Comparison of ENCODE assay signal across 7 cellular contexts in the genomic region with DNA sequence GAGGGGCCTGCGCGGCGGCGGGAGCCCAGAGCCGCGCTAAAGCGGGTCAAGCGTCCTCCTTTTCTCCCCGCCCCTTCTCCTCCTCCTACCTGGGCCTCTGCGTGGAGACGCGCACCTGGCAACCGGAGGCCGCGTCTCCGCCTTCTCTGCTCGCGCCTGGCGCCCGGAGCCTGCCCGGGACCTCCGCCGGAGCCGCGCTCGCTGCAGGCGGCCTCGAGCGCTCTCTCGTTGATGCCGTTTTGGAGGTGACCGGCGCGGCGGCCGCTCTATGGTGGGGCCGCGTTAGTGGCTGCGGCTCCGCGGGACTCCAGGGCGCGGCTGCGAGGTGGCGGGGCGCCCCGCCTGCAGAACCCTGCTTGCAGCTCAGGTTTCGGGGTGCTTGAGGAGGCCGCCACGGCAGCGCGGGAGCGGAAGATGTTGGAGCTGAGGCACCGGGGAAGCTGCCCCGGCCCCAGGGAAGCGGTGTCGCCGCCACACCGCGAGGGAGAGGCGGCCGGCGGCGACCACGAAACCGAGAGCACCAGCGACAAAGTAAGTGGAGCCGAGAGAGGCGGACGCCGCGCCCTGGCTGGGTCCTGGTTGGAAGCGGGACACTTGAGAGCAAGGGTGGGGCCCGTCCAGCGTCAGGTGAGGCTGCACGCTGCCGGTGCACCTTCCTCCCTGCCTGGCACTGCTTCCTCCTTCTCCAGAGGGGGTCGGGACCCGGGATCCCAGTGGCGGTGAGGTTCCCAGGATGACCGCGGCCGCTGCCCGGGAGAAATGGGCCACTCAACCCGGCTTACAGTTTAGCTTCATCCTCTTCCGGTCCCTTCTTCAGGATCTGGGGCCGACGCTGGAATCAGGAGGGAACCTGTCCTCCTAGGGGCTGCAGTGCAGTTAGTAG. TPM values are rescaled to one million over a fixed set of nuclear protein-coding genes. Genes with fewer than 3 reads are reported as not detected.
A peak's percentile ranks its signal among the peaks of the same experiment; 100 is the strongest.
DNase-seq lines count a peak whose midpoint lies in the region; ATAC-seq and TF ChIP-seq lines count a peak whose summit lies in the region.

Gene CDS1 (plus strand): TSS at position 140 of the 883 bp plus-strand sequence. CDS start 275 bp downstream, at position 415.

- no peak within 1 kb of the TSS for H4K91ac ChIP-seq in IMR-90 (ENCODE audit: insufficient read depth, low read depth, low read length)

- no peak for TF ChIP-seq POLR2A in IMR-90 (IDR thresholded peaks at IDR 0.05; ENCODE audit: low read depth, low read length)
- TF ChIP-seq POLR2A in uterus (IDR thresholded peaks at IDR 0.05): no peak

- peak within 1 kb of the TSS; percentile 79 to 94 (median 89) for H3K4me3 Mint-ChIP-seq in naive B cell

- no peak within 1 kb of the TSS for H3K56ac ChIP-seq in IMR-90 (ENCODE audit: extremely low read depth, insufficient read depth, low read length)

- no peak within 1 kb of the TSS for H3K14ac ChIP-seq in IMR-90 (replicated peaks; ENCODE audit: low read depth, low read length)

- H3K9me3 Mint-ChIP-seq in naive B cell: peaks cover 5 to 30% (median 15%) of the 10 kb centered on the region in 7 donors

- in situ Hi-C loops in IMR-90 (cut with MboI; ENCODE audit: low sequenced_read_pairs): no loop called here

- peak within 1 kb of the TSS in 3 of 6 donors; percentile 51 to 92 (median 52) for H3K27ac Mint-ChIP-seq in naive B cell

- POLR2A ChIA-PET in IMR-90 (lab: Charles Lee; ENCODE audit: unreplicated experiment): no interaction called here

- no peak within 1 kb of the TSS for H2BK15ac ChIP-seq in IMR-90 (ENCODE audit: low read depth, low read length)

- no peak within 1 kb of the TSS for H3K23ac ChIP-seq in IMR-90 (ENCODE audit: low read depth, low read length)

- no peaks in the 10 kb centered on the region for H3K9me3 ChIP-seq in IMR-90 (ENCODE audit: control insufficient read depth, insufficient read depth, low read length)
- no peaks in the 10 kb centered on the region for H3K9me3 ChIP-seq in esophagus (ENCODE audit: control insufficient read depth in 2 of 2, insufficient read depth in 1 of 2, low read depth in 1 of 2, low read length in 1 of 2)
- no peaks in the 10 kb centered on the region for H3K9me3 ChIP-seq in uterus

- TF ChIP-seq CTCF in GM12865 (IDR thresholded peaks at IDR 0.05; ENCODE audit: insufficient read depth, low read depth, low read length, missing control alignments): no peak
- TF ChIP-seq CTCF in IMR-90 (conservative IDR thresholded peaks at IDR 0.05; ENCODE audit: low read depth, low read length): no peak
- no peak for TF ChIP-seq CTCF in uterus (IDR thresholded peaks at IDR 0.05)

- H3K79me1 ChIP-seq in IMR-90 (ENCODE audit: low read depth in 1 of 2, low read length in 2 of 2): no peaks in the 10 kb centered on the region

- H3K36me3 Mint-ChIP-seq in naive B cell: peaks cover 6 to 15% of the 10 kb centered on the region in 2 donors

- peak; percentile 15 for DNase-seq in GM12865 (ENCODE audit: low read depth)
- DNase-seq in IMR-90: no peak
- peak; percentile 2 for DNase-seq in naive B cell
- peak in 1 of 2 donors; percentile 15 for DNase-seq in uterus

- ATAC-seq in GM21576 (IDR thresholded peaks at IDR 0.05; ENCODE audit: unreplicated experiment) (peak; percentile 51), IMR-90 (ENCODE audit: low read depth) (peak; percentile 65), naive B cell (ENCODE audit: low read depth in 2 of 2) (peak; percentile 58 to 61)
- peak; percentile 55 to 64 for ATAC-seq in activated CD4-positive, CD25-positive, alpha-beta regulatory T cell treated with anti-CD3 and anti-CD28 coated beads, Interleukin-2, amount 50 U/mL, for 24 hours

- no peak within 1 kb of the TSS for H4K5ac ChIP-seq in IMR-90 (ENCODE audit: low read depth, low read length)

- no peak within 1 kb of the TSS for H2BK20ac ChIP-seq in IMR-90 (ENCODE audit: low read depth, low read length)

- H4K8ac ChIP-seq in IMR-90 (ENCODE audit: low read depth in 2 of 2, low read length in 2 of 2): no peak within 1 kb of the TSS

- no peak for TF ChIP-seq RAD21 in IMR-90 (IDR thresholded peaks at IDR 0.05; ENCODE audit: low read length)

- H2AFZ ChIP-seq in IMR-90 (replicated peaks; ENCODE audit: low read length, poor library complexity): peak within 1 kb of the TSS; percentile 87

- H3K4me1 ChIP-seq in IMR-90 (ENCODE audit: control insufficient read depth, insufficient read depth, low read length) (no peaks in the 10 kb centered on the region), esophagus (ENCODE audit: control insufficient read depth in 2 of 2, insufficient read depth in 2 of 2, low read length in 1 of 2) (peaks cover 0 to 10% of the 10 kb centered on the region in 2 donors), uterus (no peaks in the 10 kb centered on the region)

- H3K4me3 ChIP-seq in GM12865 (ENCODE audit: low read depth, low read length): peak within 1 kb of the TSS; percentile 55
- peak within 1 kb of the TSS; percentile 57 for H3K4me3 ChIP-seq in IMR-90 (ENCODE audit: insufficient read depth, low read depth, low read length)
- peak within 1 kb of the TSS; percentile 55 to 86 for H3K4me3 ChIP-seq in esophagus (ENCODE audit: low read depth in 1 of 2, low read length in 2 of 2)
- peak within 1 kb of the TSS; percentile 30 to 78 for H3K4me3 ChIP-seq in uterus

- H3K4me1 Mint-ChIP-seq in naive B cell: peaks cover 12 to 19% (median 13%) of the 10 kb centered on the region in 3 donors

- no peak within 1 kb of the TSS for H3K4ac ChIP-seq in IMR-90 (ENCODE audit: low read depth, low read length)

- peaks cover 38 to 70% (median 68%) of the 10 kb centered on the region in 3 donors for H3K27me3 Mint-ChIP-seq in naive B cell

- H3K9me1 ChIP-seq in IMR-90 (ENCODE audit: insufficient read depth, low read length): no peaks in the 10 kb centered on the region

- H3K27me3 ChIP-seq in IMR-90 (ENCODE audit: control insufficient read depth, insufficient read depth, low read length) (peaks cover 42% of the 10 kb centered on the region), esophagus (ENCODE audit: control insufficient read depth in 1 of 2, insufficient read depth in 2 of 2, low read length in 2 of 2) (no peaks in the 10 kb centered on the region), uterus (no peaks in the 10 kb centered on the region)

- WGBS in IMR-90 (ENCODE audit: extremely low coverage in 2 of 2, insufficient read length in 1 of 2), 2 experiments: 2% methylated on average over 39 of the region's 88 CpGs; no CpG with 5 or more reads in 1 of the 2 experiments
- WGBS in esophagus, 2 donors: 0 to 1% methylated on average over 61 to 88 of the region's 88 CpGs

- BruUV-seq in IMR-90 (replicated peaks; lab: Mats Ljungman, UMichigan): no TSS peak

- no peak within 1 kb of the TSS for H2AK5ac ChIP-seq in IMR-90 (ENCODE audit: low read depth, low read length)

- H4K20me1 ChIP-seq in IMR-90 (ENCODE audit: insufficient read depth, low read length): no peaks in the 10 kb centered on the region

- CTCF ChIA-PET in IMR-90 (lab: Yijun Ruan, JAX): interaction anchor here (0.7 kb wide), 1 partner anchor 19 kb away, joined by 3 read pairs; no protein-coding TSS in a partner anchor

- H3K27ac ChIP-seq in IMR-90 (ENCODE audit: insufficient read depth, low read length) (no peak within 1 kb of the TSS), esophagus (ENCODE audit: low read depth in 2 of 2, low read length in 1 of 2) (peak within 1 kb of the TSS; percentile 97 to 98), uterus (peak within 1 kb of the TSS in 1 of 2 donors; percentile 67)

- no peaks in the 10 kb centered on the region for H3K36me3 ChIP-seq in IMR-90 (ENCODE audit: control insufficient read depth, insufficient read depth, low read length)
- H3K36me3 ChIP-seq in esophagus (ENCODE audit: control insufficient read depth in 2 of 2, insufficient read depth in 2 of 2, low read length in 1 of 2): no peaks in the 10 kb centered on the region
- H3K36me3 ChIP-seq in uterus: no peaks in the 10 kb centered on the region

- H3K9ac ChIP-seq in IMR-90 (ENCODE audit: low read depth, low read length): no peak within 1 kb of the TSS

- no peak within 1 kb of the TSS for H2BK120ac ChIP-seq in IMR-90 (ENCODE audit: low read depth, low read length)

- H3K18ac ChIP-seq in IMR-90 (ENCODE audit: low read depth, low read length): no peak within 1 kb of the TSS

- H2AK9ac ChIP-seq in IMR-90 (replicated peaks; ENCODE audit: low read depth, low read length, poor library complexity): peak within 1 kb of the TSS; percentile 18

- no peak within 1 kb of the TSS for H2BK5ac ChIP-seq in IMR-90 (ENCODE audit: low read depth, low read length, poor library complexity, severe bottlenecking)

- intact Hi-C loops in IMR-90 (cut with micrococcal nuclease): loop anchor here (5.0 kb wide), 1 partner anchor 89 kb away; no protein-coding TSS in a partner anchor
- intact Hi-C loops in uterus (cut with DNase I; ENCODE audit: low total_unique reads): no loop called here

- peak within 1 kb of the TSS; percentile 89 for H3K4me2 ChIP-seq in IMR-90 (ENCODE audit: low read depth, low read length)

- dilution Hi-C loops in IMR-90 (cut with HindIII; ENCODE audit: low sequenced_read_pairs, unreplicated experiment): no loop called here

TF ChIP-seq in IMR-90, 13 proteins besides CTCF, POLR2A, EP300 and RAD21 (continues in another document):
- no peak for TF ChIP-seq MXI1 (IDR thresholded peaks at IDR 0.05; ENCODE audit: borderline replicate concordance, low read depth, low read length)
- TF ChIP-seq RCOR1 (IDR thresholded peaks at IDR 0.05; ENCODE audit: insufficient replicate concordance, low read length): no peak
- no peak for TF ChIP-seq SMC3 (IDR thresholded peaks at IDR 0.05; ENCODE audit: low read depth, low read length)
- no peak for TF ChIP-seq BHLHE40 (IDR thresholded peaks at IDR 0.05; ENCODE audit: low read depth, low read length)
- no peak for TF ChIP-seq CEBPB (IDR thresholded peaks at IDR 0.05; ENCODE audit: low read depth, low read length)
- no peak for TF ChIP-seq MAZ (IDR thresholded peaks at IDR 0.05; ENCODE audit: borderline replicate concordance, low read depth, low read length)
- TF ChIP-seq CHD1 (IDR thresholded peaks at IDR 0.05; ENCODE audit: low read depth, low read length): no peak
- no peak for TF ChIP-seq MAFK (IDR thresholded peaks at IDR 0.05; ENCODE audit: low read depth, low read length)
- TF ChIP-seq FOS (IDR thresholded peaks at IDR 0.05; ENCODE audit: low read depth, low read length): no peak
- TF ChIP-seq NFE2L2 (IDR thresholded peaks at IDR 0.05; ENCODE audit: low read depth, low read length): no peak

RNA-seq across cellular contexts. Expression of gene CDS1, which starts in this region (rescaled TPM):
- under 0.01 TPM in 1 of 2 replicates, not detected in the other for total RNA-seq in IMR-90 (2012; rRNA removed)
- polyA plus RNA-seq in IMR-90 (2012; rRNA removed): 0.02 TPM in 1 of 2 replicates, not detected in the other
- polyA plus RNA-seq in IMR-90 (2012; cell fraction: cytosol; rRNA removed): not detected in 2 replicates
- 0.02 TPM in 2 replicates for polyA plus RNA-seq in IMR-90 (2012; cell fraction: nucleus; rRNA removed; ENCODE audit: low replicate concordance)
- polyA plus RNA-seq in esophagus: 10 to 100 TPM; 16.2 to 21.2 TPM
- under 1 TPM in 1 of 6 donors, not detected in 5; 0.07 TPM for polyA plus RNA-seq in naive B cell (ENCODE audit: low read depth in 6 of 6)
- 1 to 10 TPM in 2 of 4 donors, under 1 TPM in 1, not detected in 1; 0.59 to 8.8 (median 3.7) TPM for total RNA-seq in uterus

Comparison
In these comparisons a context has a peak if more than half of its experiments do, and no peak if none do; other contexts are left out.
1. RNA of gene CDS1 (polyA plus RNA-seq): 16.2 to 21.2 TPM in esophagus; 0.02 TPM in IMR-90 and 0.07 TPM in naive B cell; every median in the first group is over 10 times any median in the second.
2. Peak in ATAC-seq, H3K4me3 ChIP-seq and H3K4me2 ChIP-seq in IMR-90; RNA of the gene not detected or under 1 TPM.
3. Peak in DNase-seq and ATAC-seq in naive B cell; RNA of the gene not detected or under 1 TPM.
4. Peak in every context shown above with its lines, with median percentiles within 50 percentile points of each other: H3K4me3 ChIP-seq and ATAC-seq.